ENCODE assay signal across 8 cellular contexts in the genomic region with DNA sequence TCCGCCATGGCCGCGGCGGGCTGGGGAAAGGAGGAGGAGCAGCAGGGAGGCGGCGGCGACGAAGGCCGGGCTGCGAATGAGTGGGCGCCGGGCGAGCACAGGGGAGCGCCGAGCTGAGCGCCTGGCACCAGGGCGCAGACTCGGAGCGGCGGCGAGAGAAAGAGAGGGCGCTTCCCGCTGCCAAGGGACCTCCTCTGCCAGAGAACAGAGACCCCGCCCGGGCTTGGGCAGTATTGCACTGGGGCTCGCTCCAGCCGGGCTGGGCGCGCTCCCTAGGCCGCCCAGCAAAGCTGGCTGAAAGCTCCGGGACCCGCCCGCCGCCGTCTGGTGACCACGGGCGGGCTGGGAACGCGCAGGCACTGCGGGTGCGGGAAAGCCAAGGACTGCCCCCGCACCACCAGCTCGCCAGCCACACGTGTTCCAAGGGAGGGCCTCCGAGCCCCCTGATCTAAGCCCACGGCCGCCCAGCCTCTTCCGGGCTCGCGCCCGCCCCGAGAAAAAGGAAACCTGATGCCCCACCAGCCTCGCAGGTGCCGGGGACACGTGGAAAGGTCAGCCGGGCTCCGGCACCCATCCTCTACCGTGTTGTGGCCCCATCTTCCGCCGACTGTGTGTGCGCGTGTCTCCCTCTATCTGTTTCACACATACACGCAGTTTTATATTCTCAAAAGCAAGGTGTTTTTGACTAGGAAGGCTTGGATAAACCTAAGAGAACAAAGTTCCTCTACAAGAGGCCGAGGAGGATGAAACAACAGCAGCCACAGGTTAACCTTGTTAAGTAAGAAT. TPM values are rescaled to one million over a fixed set of nuclear protein-coding genes. Genes with fewer than 3 reads are reported as not detected.
DNase-seq lines count a peak whose midpoint lies in the region; ATAC-seq and TF ChIP-seq lines count a peak whose summit lies in the region.

A gene (minus strand): TSS at position 140 of the 786 bp plus-strand sequence. CDS start 132 bp downstream, at position 8.

- TF ChIP-seq CTCF in GM13977 (IDR thresholded peaks at IDR 0.05; ENCODE audit: extremely low read depth, insufficient read depth, missing control alignments), result peak; percentile 81
- TF ChIP-seq CTCF in left ventricle myocardium inferior (IDR thresholded peaks at IDR 0.05; ENCODE audit: borderline replicate concordance), result peak; percentile 82
- peak; percentile 75 to 90 (median 85) for TF ChIP-seq CTCF in uterus (IDR thresholded peaks at IDR 0.05)

- peak within 1 kb of the TSS; percentile 98 for H3K4me3 ChIP-seq in left ventricle myocardium inferior
- H3K4me3 ChIP-seq in uterus, result peak within 1 kb of the TSS; percentile 91 to 96

- H3K27ac ChIP-seq in left ventricle myocardium inferior (replicated peaks) (peak within 1 kb of the TSS; percentile 96), uterus (peak within 1 kb of the TSS; percentile 97)

- H3K36me3 ChIP-seq in left ventricle myocardium inferior (no peaks in the 10 kb centered on the region), uterus (no peaks in the 10 kb centered on the region)

- H3K27me3 ChIP-seq in left ventricle myocardium inferior (ENCODE audit: low read depth) (no peaks in the 10 kb centered on the region), uterus (no peaks in the 10 kb centered on the region)

- intact Hi-C loops in T-helper 1 cell treated with Interleukin-12 subunit alpha and Interleukin-12 subunit beta and Interleukin-4 antibody, amounts not matched to agents 30 ng/mL and 1 ng/mL, for 36 hours (cut with micrococcal nuclease), result loop anchor here (1.0 to 10.0 kb wide), 10 partner anchors 41 to 1638 kb away; a partner anchor contains a TSS
- intact Hi-C loops in left ventricle myocardium inferior (cut with micrococcal nuclease), result no loop called here
- intact Hi-C loops in uterus (cut with DNase I; ENCODE audit: low total_unique reads), result no loop called here

- ATAC-seq in HG02884 (IDR thresholded peaks at IDR 0.05; ENCODE audit: unreplicated experiment), result peak; percentile 70

- in situ Hi-C loops in GM13977 (cut with MboI; ENCODE audit: low pct_unique_long_range_greater_than_20kb, low sequenced_read_pairs, unreplicated experiment), result loop anchor here (25.0 kb wide), 1 partner anchor 269 kb away; no protein-coding TSS in a partner anchor

- TF ChIP-seq POLR2A in uterus (IDR thresholded peaks at IDR 0.05), result peak; percentile 78 to 91

- DNase-seq in GM13977 (ENCODE audit: low spot score) (peak; percentile 90), NCI-H146 treated with DMSO at 0.1 percent for 48 hours (lab: John Stamatoyannopoulos, UW; ENCODE audit: unreplicated experiment) (peak; percentile 92), amniotic stem cell (lab: John Stamatoyannopoulos, UW) (peak; percentile 93), left ventricle myocardium inferior (peak; percentile 92), pulmonary artery endothelial cell (ENCODE audit: low read depth, low spot score) (peak; percentile 82), uterus (peak; percentile 92)

- H3K9me3 ChIP-seq in left ventricle myocardium inferior (replicated peaks) (no peaks in the 10 kb centered on the region), uterus (no peaks in the 10 kb centered on the region)

- H3K4me1 ChIP-seq in left ventricle myocardium inferior (peaks cover 58% of the 10 kb centered on the region), uterus (no peaks in the 10 kb centered on the region)

RNA-seq across cellular contexts. Expression of the gene that starts here (rescaled TPM):
- 57.5 and 58.0 TPM in 2 replicates for total RNA-seq in T-helper 1 cell treated with Interleukin-12 subunit alpha and Interleukin-12 subunit beta and Interleukin-4 antibody, amounts not matched to agents 30 ng/mL and 1 ng/mL, for 36 hours
- total RNA-seq in left ventricle myocardium inferior, result 16.4 TPM
- 24.1 and 27.3 TPM in 2 replicates for total RNA-seq in pulmonary artery endothelial cell
- 10 to 100 TPM; 53.2 to 72.4 (median 66.4) TPM for total RNA-seq in uterus

Comparison
In these comparisons a context has a peak if more than half of its experiments do, and no peak if none do; other contexts are left out.
1. Peak in every context shown above with its lines: DNase-seq, ATAC-seq, H3K4me3 ChIP-seq and H3K27ac ChIP-seq.